In genomic region chr5:151081426-151082273, GRCh38 we compare ENCODE assay signal across 8 cellular contexts. TPM values are rescaled to one million over a fixed set of nuclear protein-coding genes. Genes with fewer than 3 reads are reported as not detected.
A peak's percentile ranks its signal among the peaks of the same experiment; 100 is the strongest.
DNase-seq lines count a peak whose midpoint lies in the region; ATAC-seq and TF ChIP-seq lines count a peak whose summit lies in the region.

No MANE protein-coding gene starts in this region.

- peak overlapping the region; percentile 90 for H3K27ac Mint-ChIP-seq in activated B cell treated with CpG ODN at 0.5 μM for 24 hours

- peaks cover 88% of the 10 kb centered on the region for H3K4me1 Mint-ChIP-seq in activated B cell treated with CpG ODN at 0.5 μM for 24 hours

- TF ChIP-seq CTCF in right atrium auricular region (IDR thresholded peaks at IDR 0.05) (no peak), activated B cell treated with CpG ODN at 0.5 μM for 24 hours (IDR thresholded peaks at IDR 0.05) (no peak), gastroesophageal sphincter (IDR thresholded peaks at IDR 0.05) (no peak)

- 9 to 16% methylated on average over 12 to 14 of the region's 15 CpGs for WGBS in gastroesophageal sphincter (ENCODE audit: low coverage in 1 of 2), 2 donors

- no peaks in the 10 kb centered on the region for H3K27me3 Mint-ChIP-seq in activated B cell treated with CpG ODN at 0.5 μM for 24 hours

- H3K27ac ChIP-seq in right atrium auricular region (peak overlapping the region; percentile 99), gastroesophageal sphincter (peak overlapping the region; percentile 84 to 99 (median 98)), skin epidermis (peak overlapping the region; percentile 85 to 100 (median 99))

- intact Hi-C loops in cardiac septum (cut with DNase I) (no loop called here), activated B cell treated with CpG ODN at 0.5 μM for 24 hours (cut with micrococcal nuclease) (loop anchor here (1.0 to 10.0 kb wide), 3 partner anchors 13 to 693 kb away; partner anchors contain the start of genes G3BP1 and GM2A)

- no peak for DNase-seq in right atrium auricular region (ENCODE audit: low spot score)
- no peak for DNase-seq in cardiac septum (ENCODE audit: low spot score)
- DNase-seq in activated B cell treated with CpG ODN at 0.5 μM for 24 hours, result no peak
- DNase-seq in Ammon's horn (ENCODE audit: low spot score), result no peak

- H3K4me1 ChIP-seq in right atrium auricular region (peaks cover 0 to 65% of the 10 kb centered on the region in 2 donors), gastroesophageal sphincter (peaks cover 0 to 73% (median 22%) of the 10 kb centered on the region in 3 donors)

- no peak for TF ChIP-seq EP300 in gastroesophageal sphincter (IDR thresholded peaks at IDR 0.05)

- H3K36me3 ChIP-seq in right atrium auricular region, result peaks cover 5% of the 10 kb centered on the region
- peaks cover 0 to 19% of the 10 kb centered on the region in 2 donors for H3K36me3 ChIP-seq in gastroesophageal sphincter

- H3K9me3 ChIP-seq in right atrium auricular region (no peaks in the 10 kb centered on the region), gastroesophageal sphincter (no peaks in the 10 kb centered on the region)

- CTCF ChIA-PET in activated B cell treated with CpG ODN at 0.5 μM for 24 hours (lab: Charles Lee), result interaction anchor here (0.9 to 4.8 kb wide), 4 partner anchors 20 to 33 kb away, joined by 3 to 30 read pairs (median 5); no protein-coding TSS in a partner anchor

- H3K27me3 ChIP-seq in right atrium auricular region (no peaks in the 10 kb centered on the region), gastroesophageal sphincter (no peaks in the 10 kb centered on the region)

- peak overlapping the region; percentile 80 to 88 for H3K4me3 ChIP-seq in right atrium auricular region
- H3K4me3 ChIP-seq in gastroesophageal sphincter, result peak overlapping the region; percentile 70 to 82
- H3K4me3 ChIP-seq in skin epidermis, result peak overlapping the region; percentile 56 to 96 (median 81)

- peak overlapping the region; percentile 93 for H3K4me3 Mint-ChIP-seq in activated B cell treated with CpG ODN at 0.5 μM for 24 hours

- no peak for ATAC-seq in activated B cell treated with CpG ODN at 0.5 μM for 24 hours (ENCODE audit: low read depth)
- no peak for ATAC-seq in gastroesophageal sphincter
- no peak for ATAC-seq in GM21529 (IDR thresholded peaks at IDR 0.05; ENCODE audit: unreplicated experiment)
- ATAC-seq in HG02938 (IDR thresholded peaks at IDR 0.05; ENCODE audit: unreplicated experiment), result no peak

- peaks cover 42% of the 10 kb centered on the region for H3K36me3 Mint-ChIP-seq in activated B cell treated with CpG ODN at 0.5 μM for 24 hours (ENCODE audit: low read depth)

- POLR2A ChIA-PET in activated B cell treated with CpG ODN at 0.5 μM for 24 hours (lab: Charles Lee), result interaction anchor here (0.6 to 11.0 kb wide), 16 partner anchors 10 to 670 kb away, joined by 3 to 242 read pairs (median 9); partner anchors contain the start of genes ANXA6, CCDC69, CD74 and GM2A

- no peak for TF ChIP-seq POLR2A in gastroesophageal sphincter (IDR thresholded peaks at IDR 0.05)

- H3K9me3 Mint-ChIP-seq in activated B cell treated with CpG ODN at 0.5 μM for 24 hours, result no peaks in the 10 kb centered on the region

RNA-seq across cellular contexts. Expression of gene TNIP1, which starts 0.8 kb away (rescaled TPM):
- total RNA-seq in right atrium auricular region, result 10 to 100 TPM; 68.9 to 92.6 TPM
- total RNA-seq in cardiac septum, result 110 TPM
- total RNA-seq in activated B cell treated with CpG ODN at 0.5 μM for 24 hours, result 506 and 512 TPM in 2 replicates
- 100 to 1,000 TPM in 2 of 4 donors, 10 to 100 TPM in 2; 74.2 to 142 (median 97.9) TPM for total RNA-seq in gastroesophageal sphincter
